ENCODE assay signal across 16 cellular contexts in genomic region chr9:106868096-106868495, GRCh38. TPM values are rescaled to one million over a fixed set of nuclear protein-coding genes. Genes with fewer than 3 reads are reported as not detected.
DNase-seq lines count a peak whose midpoint lies in the region; ATAC-seq, FAIRE-seq and TF ChIP-seq lines count a peak whose summit lies in the region.
"Had no signal": no experiment of that assay in that cellular context is flagged by ENCODE, and none has a peak within 500 bp of the region (broad histone marks: within the 10 kb centered on the region; RNA-seq: fewer than 3 reads in every experiment).

No MANE protein-coding gene starts in this region.

- no peak for FAIRE-seq in kidney (lab: Jason Lieb, UNC)
- FAIRE-seq: K562 had no signal

- peaks cover 34% of the 10 kb centered on the region for H3K27me3 Mint-ChIP-seq in activated naive CD8-positive, alpha-beta T cell treated with anti-CD3 and anti-CD28 coated beads for 36 hours
- H3K27me3 Mint-ChIP-seq in activated CD4-positive, alpha-beta memory T cell treated with anti-CD3 and anti-CD28 coated beads for 36 hours = peaks cover 14% of the 10 kb centered on the region

- H3K9me3 ChIP-seq in heart right ventricle (no peaks in the 10 kb centered on the region), kidney (ENCODE audit: control insufficient read depth in 1 of 2, low read length in 2 of 2) (no peaks in the 10 kb centered on the region), sigmoid colon (no peaks in the 10 kb centered on the region)
- H3K9me3 ChIP-seq: right lobe of liver, SK-N-SH had no signal

- H3K4me3 Mint-ChIP-seq in activated naive CD8-positive, alpha-beta T cell treated with anti-CD3 and anti-CD28 coated beads for 36 hours = no peak overlapping the region
- H3K4me3 Mint-ChIP-seq in activated CD4-positive, alpha-beta memory T cell treated with anti-CD3 and anti-CD28 coated beads for 36 hours = no peak overlapping the region
- H3K4me3 Mint-ChIP-seq: activated CD4-positive, alpha-beta memory T cell treated with anti-CD3 and anti-CD28 coated beads, Interleukin-2, amount 10 ng/mL, durations not matched to agents 7 days and 5 days; CD4-positive, alpha-beta T cell had no signal

- H3K27ac Mint-ChIP-seq in activated naive CD8-positive, alpha-beta T cell treated with anti-CD3 and anti-CD28 coated beads for 36 hours = no peak overlapping the region
- no peak overlapping the region for H3K27ac Mint-ChIP-seq in activated CD4-positive, alpha-beta memory T cell treated with anti-CD3 and anti-CD28 coated beads for 36 hours
- H3K27ac Mint-ChIP-seq: activated CD4-positive, alpha-beta memory T cell treated with anti-CD3 and anti-CD28 coated beads, Interleukin-2, amount 10 ng/mL, durations not matched to agents 7 days and 5 days; activated T-helper 2 cell treated with anti-CD3 and anti-CD28 coated beads, Interferon-gamma antibody, Interleukin-2, Interleukin-4, amounts not matched to agents 10 μg/mL and 5 μg/mL and 100 μg/mL, durations not matched to agents 14 hours and 24 hours and 36 hours; CD4-positive, alpha-beta T cell had no signal

- H3K9me3 Mint-ChIP-seq in activated naive CD8-positive, alpha-beta T cell treated with anti-CD3 and anti-CD28 coated beads for 36 hours = no peaks in the 10 kb centered on the region
- no peaks in the 10 kb centered on the region for H3K9me3 Mint-ChIP-seq in activated CD4-positive, alpha-beta memory T cell treated with anti-CD3 and anti-CD28 coated beads for 36 hours
- H3K9me3 Mint-ChIP-seq: activated CD4-positive, alpha-beta memory T cell treated with anti-CD3 and anti-CD28 coated beads, Interleukin-2, amount 10 ng/mL, durations not matched to agents 7 days and 5 days; activated T-helper 2 cell treated with anti-CD3 and anti-CD28 coated beads, Interferon-gamma antibody, Interleukin-2, Interleukin-4, amounts not matched to agents 10 μg/mL and 5 μg/mL and 100 μg/mL, durations not matched to agents 14 hours and 24 hours and 36 hours; CD4-positive, alpha-beta T cell had no signal

- peaks cover 0 to 15% (median 0%) of the 10 kb centered on the region in 7 donors for H3K27me3 ChIP-seq in heart right ventricle
- no peaks in the 10 kb centered on the region for H3K27me3 ChIP-seq in sigmoid colon
- H3K27me3 ChIP-seq: right lobe of liver had no signal

- no peak for TF ChIP-seq POLR2A in sigmoid colon (IDR thresholded peaks at IDR 0.05)

- 32 to 56% methylated on average over 1 of the region's 1 CpG for WGBS in heart right ventricle, 2 donors
- WGBS in sigmoid colon, 2 donors = 84 to 89% methylated on average over 1 of the region's 1 CpG

- TF ChIP-seq EP300 in sigmoid colon (IDR thresholded peaks at IDR 0.05) = no peak

- POLR2A ChIA-PET in activated CD4-positive, alpha-beta memory T cell treated with anti-CD3 and anti-CD28 coated beads for 36 hours (lab: Charles Lee) = no interaction called here

- ATAC-seq in heart right ventricle (no peak), left ventricle myocardium superior (no peak), GM19452 (IDR thresholded peaks at IDR 0.05; ENCODE audit: unreplicated experiment) (no peak), GM18867 (IDR thresholded peaks at IDR 0.05; ENCODE audit: unreplicated experiment) (no peak)
- ATAC-seq: K562 had no signal

- no peak overlapping the region for H3K9ac ChIP-seq in kidney (ENCODE audit: low read length in 2 of 2)
- H3K9ac ChIP-seq: SK-N-SH had no signal

- CTCF ChIA-PET in activated CD4-positive, alpha-beta memory T cell treated with anti-CD3 and anti-CD28 coated beads for 36 hours (lab: Charles Lee) = no interaction called here

- intact Hi-C loops in heart right ventricle (cut with DNase I) (loop anchor here in 6 of 10 donors (2.0 to 10.0 kb wide), 10 partner anchors 47 to 963 kb away; no protein-coding TSS in a partner anchor), left ventricle myocardium superior (cut with micrococcal nuclease) (no loop called here), kidney (cut with DNase I) (no loop called here), sigmoid colon (cut with DNase I) (loop anchor here (10.0 kb wide), 4 partner anchors 87 to 583 kb away; no protein-coding TSS in a partner anchor)
- intact Hi-C loops in activated CD4-positive, alpha-beta memory T cell treated with anti-CD3 and anti-CD28 coated beads for 36 hours (cut with micrococcal nuclease) = no loop called here

- H3K4me3 ChIP-seq in heart right ventricle (no peak overlapping the region), kidney (ENCODE audit: low read length in 2 of 2) (no peak overlapping the region), sigmoid colon (no peak overlapping the region)
- H3K4me3 ChIP-seq: K562, right lobe of liver had no signal

- H3K4me1 ChIP-seq in heart right ventricle (peaks cover 6 to 83% (median 52%) of the 10 kb centered on the region in 9 donors), kidney (ENCODE audit: control insufficient read depth in 1 of 2, insufficient read depth in 1 of 2, low read depth in 1 of 2, low read length in 2 of 2) (peaks cover 24 to 46% of the 10 kb centered on the region in 2 donors), sigmoid colon (peaks cover 0 to 82% (median 61%) of the 10 kb centered on the region in 4 donors)

- TF ChIP-seq CTCF in heart right ventricle (IDR thresholded peaks at IDR 0.05) (no peak), kidney (IDR thresholded peaks at IDR 0.05; ENCODE audit: borderline replicate concordance, extremely low read depth, insufficient read depth) (no peak), sigmoid colon (IDR thresholded peaks at IDR 0.05) (no peak)

- DNase-seq in heart right ventricle = no peak
- no peak for DNase-seq in left ventricle myocardium superior
- no peak for DNase-seq in kidney
- DNase-seq in sigmoid colon = no peak
- no peak for DNase-seq in activated naive CD8-positive, alpha-beta T cell treated with anti-CD3 and anti-CD28 coated beads for 36 hours
- no peak for DNase-seq in activated CD4-positive, alpha-beta memory T cell treated with anti-CD3 and anti-CD28 coated beads for 36 hours
- DNase-seq: activated CD4-positive, alpha-beta memory T cell treated with anti-CD3 and anti-CD28 coated beads, Interleukin-2, amount 10 ng/mL, durations not matched to agents 7 days and 5 days; CD4-positive, alpha-beta T cell; NCI-H1417; NCI-H345; SK-N-SH had no signal

- no peaks in the 10 kb centered on the region for H3K36me3 Mint-ChIP-seq in activated naive CD8-positive, alpha-beta T cell treated with anti-CD3 and anti-CD28 coated beads for 36 hours
- peaks cover 2% of the 10 kb centered on the region for H3K36me3 Mint-ChIP-seq in activated CD4-positive, alpha-beta memory T cell treated with anti-CD3 and anti-CD28 coated beads for 36 hours

- H3K27ac ChIP-seq in heart right ventricle (peak overlapping the region in 9 of 10 donors; percentile 29 to 81 (median 54)), kidney (ENCODE audit: low read depth in 2 of 2, low read length in 2 of 2) (peak overlapping the region; percentile 10 to 51), sigmoid colon (peak overlapping the region; percentile 67 to 78 (median 76))

- H3K36me3 ChIP-seq in heart right ventricle (no peaks in the 10 kb centered on the region), kidney (ENCODE audit: control insufficient read depth in 1 of 2, insufficient read depth in 2 of 2, low read length in 2 of 2) (no peaks in the 10 kb centered on the region), sigmoid colon (no peaks in the 10 kb centered on the region)
- H3K36me3 ChIP-seq: right lobe of liver had no signal

- peaks cover 4% of the 10 kb centered on the region for H3K4me1 Mint-ChIP-seq in activated naive CD8-positive, alpha-beta T cell treated with anti-CD3 and anti-CD28 coated beads for 36 hours
- peaks cover 2% of the 10 kb centered on the region for H3K4me1 Mint-ChIP-seq in activated CD4-positive, alpha-beta memory T cell treated with anti-CD3 and anti-CD28 coated beads for 36 hours (ENCODE audit: low read depth)

RNA-seq across cellular contexts. Expression of gene ZNF462, which starts 5.1 kb away (rescaled TPM):
- total RNA-seq in heart right ventricle (10 to 100 TPM; 24.4 to 47.7 (median 34.6) TPM), left ventricle myocardium superior (23.0 TPM), kidney (47.0 TPM), sigmoid colon (10 to 100 TPM; 21.7 to 33.8 (median 25.6) TPM)
- polyA plus RNA-seq in heart right ventricle (1 to 10 TPM; 1.9 to 5.7 TPM), kidney (ENCODE audit: insufficient read depth, low read depth, low replicate concordance) (1.8 TPM), sigmoid colon (1 to 10 TPM in 2 of 3 donors, under 1 TPM in 1; 0.60 to 6.2 (median 2.5) TPM)
- under 1 TPM in 1 of 2 experiments, not detected in 1; 0.23 TPM for total RNA-seq in activated naive CD8-positive, alpha-beta T cell treated with anti-CD3 and anti-CD28 coated beads for 36 hours
- total RNA-seq in activated CD4-positive, alpha-beta memory T cell treated with anti-CD3 and anti-CD28 coated beads for 36 hours = under 1 TPM; 0.61 to 0.64 TPM
- polyA plus RNA-seq: K562 had no signal

Comparison
In these comparisons a context has a peak if more than half of its experiments do, and no peak if none do; other contexts are left out.
1. intact Hi-C loops: an anchor here in heart right ventricle (2.0 to 10.0 kb wide) and sigmoid colon (10.0 kb wide); none called in left ventricle myocardium superior, kidney and activated CD4-positive, alpha-beta memory T cell treated with anti-CD3 and anti-CD28 coated beads for 36 hours.
2. RNA of gene ZNF462, which starts 5.1 kb away (total RNA-seq): 47.0 TPM in kidney (single experiment), 24.4 to 47.7 TPM in heart right ventricle, 21.7 to 33.8 TPM in sigmoid colon and 23.0 TPM in left ventricle myocardium superior (single experiment); 0.61 to 0.64 TPM in activated CD4-positive, alpha-beta memory T cell treated with anti-CD3 and anti-CD28 coated beads for 36 hours and 0.23 TPM in activated naive CD8-positive, alpha-beta T cell treated with anti-CD3 and anti-CD28 coated beads for 36 hours; every median in the first group is over 10 times any median in the second.
3. Peak in every context shown above with its lines, with median percentiles within 50 percentile points of each other: H3K27ac ChIP-seq.